In the genomic region with DNA sequence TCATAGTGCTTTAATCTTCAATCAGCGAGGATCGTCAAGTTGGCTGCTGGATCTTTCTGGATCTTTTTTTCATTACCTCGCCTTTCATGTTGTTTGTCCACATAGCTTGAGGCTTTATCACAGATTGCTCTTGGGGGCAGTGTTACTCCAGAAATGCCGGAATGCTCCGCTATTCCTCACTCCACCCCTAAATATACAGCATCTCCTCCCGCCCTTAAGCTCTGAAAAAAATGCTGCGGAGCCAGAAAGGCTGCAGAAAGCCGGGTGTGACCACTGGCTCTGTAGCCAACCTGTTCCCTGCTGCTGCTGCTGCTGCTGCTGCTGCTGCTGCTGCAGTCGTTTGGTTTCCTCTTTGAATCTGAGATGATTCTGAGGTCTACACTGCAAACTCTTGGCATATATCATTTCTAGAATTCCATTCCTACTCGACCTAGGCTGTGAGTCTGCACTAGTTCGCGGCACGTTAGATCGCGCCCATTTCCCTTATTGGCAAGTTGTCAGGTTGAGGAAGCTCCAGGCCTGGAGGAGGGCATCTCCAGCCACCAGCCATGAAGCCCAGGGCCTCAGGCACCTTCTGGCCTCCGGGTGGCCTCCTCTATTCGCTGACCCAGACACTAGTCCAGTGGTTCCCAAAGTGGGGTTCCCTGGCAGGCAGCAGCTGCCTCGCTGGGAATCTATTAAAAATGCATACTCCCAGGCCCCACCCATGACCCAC, we compare ENCODE assay signal across 8 cellular contexts. TPM values are rescaled to one million over a fixed set of nuclear protein-coding genes. Genes with fewer than 3 reads are reported as not detected.
DNase-seq lines count a peak whose midpoint lies in the region; ATAC-seq and TF ChIP-seq lines count a peak whose summit lies in the region.

No MANE protein-coding gene starts in this region.

- no peak for TF ChIP-seq POLR2A in testis (IDR thresholded peaks at IDR 0.05)

- DNase-seq in CD1c-positive myeloid dendritic cell (ENCODE audit: extremely low spot score) (peak; percentile 78), LHCN-M2 (ENCODE audit: low read depth) (peak; percentile 90), SHP77 (lab: John Stamatoyannopoulos, UW) (peak; percentile 53 to 55), foreskin melanocyte (peak; percentile 71), osteoblast (ENCODE audit: insufficient read length, low spot score, missing footprints) (peak; percentile 93), testis (peak; percentile 82)
- DNase-seq in activated naive CD4-positive, alpha-beta T cell (lab: John Stamatoyannopoulos, UW), result peak in 3 of 4 experiments; percentile 1 to 26 (median 6)

- 0 to 2% methylated on average over 6 to 15 of the region's 18 CpGs for WGBS in testis, 2 donors

- no peaks in the 10 kb centered on the region for H3K79me2 ChIP-seq in osteoblast (ENCODE audit: insufficient read depth, low read length)

- H3K4me1 ChIP-seq in osteoblast (ENCODE audit: insufficient read depth, low read length) (peaks cover 3% of the 10 kb centered on the region), testis (no peaks in the 10 kb centered on the region)

- H3K9me3 ChIP-seq in osteoblast (ENCODE audit: low read depth, low read length) (no peaks in the 10 kb centered on the region), testis (no peaks in the 10 kb centered on the region)

- H3K4me2 ChIP-seq in osteoblast (ENCODE audit: insufficient read depth, low read length), result peak overlapping the region; percentile 52

- H3K36me3 ChIP-seq in osteoblast (ENCODE audit: insufficient read depth, low read length) (no peaks in the 10 kb centered on the region), testis (ENCODE audit: low read depth, missing control alignments) (no peaks in the 10 kb centered on the region)

- H3K27ac ChIP-seq in osteoblast (ENCODE audit: low read depth, low read length) (no peak overlapping the region), testis (no peak overlapping the region)

- no peak overlapping the region for H3K4me3 ChIP-seq in osteoblast (ENCODE audit: insufficient read depth, low read length)
- no peak overlapping the region for H3K4me3 ChIP-seq in testis

- H2AFZ ChIP-seq in osteoblast (ENCODE audit: low read length), result no peak overlapping the region

- no peaks in the 10 kb centered on the region for H4K20me1 ChIP-seq in osteoblast (ENCODE audit: insufficient read depth, low read length)

- intact Hi-C loops in testis (cut with DNase I; ENCODE audit: low total_unique reads), result no loop called here

- TF ChIP-seq CTCF in osteoblast (IDR thresholded peaks at IDR 0.05; ENCODE audit: extremely low read depth, low read depth, low read length) (peak; percentile 54), testis (IDR thresholded peaks at IDR 0.05) (peak; percentile 22 to 36 (median 28))

- peak; percentile 81 for ATAC-seq in GM19452 (IDR thresholded peaks at IDR 0.05; ENCODE audit: unreplicated experiment)

- H3K27me3 ChIP-seq in osteoblast (ENCODE audit: insufficient read depth, low read length), result no peaks in the 10 kb centered on the region
- no peaks in the 10 kb centered on the region for H3K27me3 ChIP-seq in testis

RNA-seq across cellular contexts. Expression of a gene that starts 34.2 kb away (rescaled TPM):
- 131 and 133 TPM in 2 replicates for total RNA-seq in LHCN-M2 (2014; rRNA removed)
- 161 TPM for polyA plus RNA-seq in LHCN-M2 (2012)
- total RNA-seq in osteoblast, result 78.1 and 88.7 TPM in 2 replicates
- 100 to 1,000 TPM; 109 to 148 TPM for total RNA-seq in testis
- 69.6 TPM for polyA plus RNA-seq in testis (ENCODE audit: insufficient read depth, low read depth, low replicate concordance)

RNA-seq across cellular contexts. Expression of a gene that starts 52.1 kb away (rescaled TPM):
- not detected in 2 replicates for total RNA-seq in LHCN-M2 (2014; rRNA removed)
- 0.15 TPM for polyA plus RNA-seq in LHCN-M2 (2012)
- total RNA-seq in osteoblast, result 0.36 TPM in 1 of 2 replicates, not detected in the other
- 1 to 10 TPM; 2.5 to 5.5 TPM for total RNA-seq in testis
- polyA plus RNA-seq in testis (ENCODE audit: insufficient read depth, low read depth, low replicate concordance), result 4.7 TPM

RNA-seq across cellular contexts. Expression of a gene that starts 57.2 kb away (rescaled TPM):
- total RNA-seq in LHCN-M2 (2014; rRNA removed), result 162 and 170 TPM in 2 replicates
- polyA plus RNA-seq in LHCN-M2 (2012), result 368 TPM
- total RNA-seq in osteoblast, result 441 and 527 TPM in 2 replicates
- total RNA-seq in testis, result 100 to 1,000 TPM; 121 to 167 TPM
- 214 TPM for polyA plus RNA-seq in testis (ENCODE audit: insufficient read depth, low read depth, low replicate concordance)

Comparison
In these comparisons a context has a peak if more than half of its experiments do, and no peak if none do; other contexts are left out.
1. DNase-seq: peak in every context shown above with its lines; median percentile 93 in osteoblast; 90 in LHCN-M2; 82 in testis; 78 in CD1c-positive myeloid dendritic cell; 71 in foreskin melanocyte; 54 in SHP77; 6 in activated naive CD4-positive, alpha-beta T cell.